ENCODE assay signal across 8 cellular contexts in the genomic region with DNA sequence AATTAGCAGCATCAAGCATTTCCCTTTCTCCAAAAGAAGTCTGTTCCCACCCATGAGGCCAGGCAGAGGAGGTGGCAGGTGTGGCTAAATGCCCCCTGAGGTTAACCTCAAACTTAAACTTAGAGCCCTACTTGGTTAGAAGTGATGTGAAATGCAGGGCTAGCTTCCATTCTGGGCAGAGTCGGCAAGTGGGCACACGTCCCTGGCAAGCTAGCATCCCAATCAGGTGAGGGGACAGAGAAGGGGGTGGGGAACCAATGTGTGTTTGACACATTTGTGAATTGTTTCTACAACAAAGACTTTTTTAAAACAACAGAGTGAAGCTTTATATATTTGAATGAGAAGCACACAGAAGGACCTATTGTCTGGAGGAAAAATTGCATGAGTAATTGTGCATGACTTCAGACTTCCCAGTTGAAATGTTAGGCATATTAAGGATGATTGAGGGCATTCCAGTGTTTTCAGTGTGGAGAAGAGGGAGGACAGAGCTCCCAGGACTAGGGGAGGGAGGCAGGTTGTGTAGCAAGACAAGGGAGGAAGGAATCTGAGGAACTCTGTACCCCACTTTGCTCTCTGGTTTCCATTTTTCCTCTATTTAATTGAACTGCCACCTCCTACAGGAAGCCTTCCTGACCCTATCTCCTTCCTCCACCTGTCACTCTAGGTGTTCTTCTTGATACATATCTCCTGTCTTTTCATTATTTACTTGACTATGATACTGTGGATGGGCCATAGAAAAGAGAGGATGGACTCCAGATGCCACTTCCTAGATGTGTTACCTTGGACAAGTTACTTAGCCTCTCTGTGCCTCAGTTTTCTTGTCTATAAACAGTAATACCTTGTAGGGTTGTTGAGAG.
DNase-seq lines count a peak whose midpoint lies in the region; ATAC-seq and TF ChIP-seq lines count a peak whose summit lies in the region.

No MANE protein-coding gene starts in this region.

- no peak for TF ChIP-seq RAD21 in Ishikawa (IDR thresholded peaks at IDR 0.05; ENCODE audit: low read depth)

- TF ChIP-seq CTCF in epithelial cell of esophagus (IDR thresholded peaks at IDR 0.05; ENCODE audit: insufficient read depth, low read depth, low read length, missing control alignments) (no peak), endothelial cell (IDR thresholded peaks at IDR 0.05; ENCODE audit: unreplicated experiment) (no peak)

- no peak overlapping the region for H3K27ac Mint-ChIP-seq in endothelial cell (ENCODE audit: unreplicated experiment)

- peak; percentile 47 for TF ChIP-seq EP300 in Ishikawa (IDR thresholded peaks at IDR 0.05; ENCODE audit: borderline replicate concordance)

- peak; percentile 42 for ATAC-seq in GM18498 (IDR thresholded peaks at IDR 0.05; ENCODE audit: unreplicated experiment)

- peaks cover 20% of the 10 kb centered on the region for H3K4me1 Mint-ChIP-seq in endothelial cell (ENCODE audit: unreplicated experiment)

- no peak overlapping the region for H3K4me3 ChIP-seq in epithelial cell of esophagus (ENCODE audit: low read length)

- no peaks in the 10 kb centered on the region for H3K27me3 Mint-ChIP-seq in endothelial cell (ENCODE audit: unreplicated experiment)

- H3K9me3 Mint-ChIP-seq in endothelial cell (ENCODE audit: unreplicated experiment): no peaks in the 10 kb centered on the region

- DNase-seq in epithelial cell of esophagus (ENCODE audit: low read depth): peak; percentile 66
- peak; percentile 13 for DNase-seq in pulmonary artery endothelial cell (ENCODE audit: low read depth, low spot score)
- DNase-seq in endothelial cell (ENCODE audit: low spot score): no peak
- no peak for DNase-seq in HPDE6-E6E7 (ENCODE audit: extremely low spot score)
- no peak for DNase-seq in activated CD4-positive, alpha-beta T cell treated with anti-CD3 and anti-CD28 coated beads, Interleukin-2, amount 50 U/mL, for 1 hour
- no peak for DNase-seq in activated CD4-positive, CD25-positive, alpha-beta regulatory T cell (lab: John Stamatoyannopoulos, UW)

- no peak overlapping the region for H3K4me3 Mint-ChIP-seq in endothelial cell (ENCODE audit: unreplicated experiment)

- H3K36me3 Mint-ChIP-seq in endothelial cell (ENCODE audit: low read depth, unreplicated experiment): no peaks in the 10 kb centered on the region

TF ChIP-seq in Ishikawa, 13 proteins besides CTCF, POLR2A, EP300 and RAD21:
- TF ChIP-seq TEAD4 (IDR thresholded peaks at IDR 0.05) (peak; percentile 74; the same call in 1 of the 2 replicates), CEBPB (IDR thresholded peaks at IDR 0.05) (no peak), NFIC (IDR thresholded peaks at IDR 0.05) (peak; percentile 39; the same call in 1 of the 2 replicates), CREB1 (IDR thresholded peaks at IDR 0.05; ENCODE audit: low read depth) (no peak)
- TF ChIP-seq, protein P1, sequence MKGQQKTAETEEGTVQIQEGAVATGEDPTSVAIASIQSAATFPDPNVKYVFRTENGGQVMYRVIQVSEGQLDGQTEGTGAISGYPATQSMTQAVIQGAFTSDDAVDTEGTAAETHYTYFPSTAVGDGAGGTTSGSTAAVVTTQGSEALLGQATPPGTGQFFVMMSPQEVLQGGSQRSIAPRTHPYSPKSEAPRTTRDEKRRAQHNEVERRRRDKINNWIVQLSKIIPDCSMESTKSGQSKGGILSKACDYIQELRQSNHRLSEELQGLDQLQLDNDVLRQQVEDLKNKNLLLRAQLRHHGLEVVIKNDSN (IDR thresholded peaks at IDR 0.05): no peak

Comparison
In these comparisons a context has a peak if more than half of its experiments do, and no peak if none do; other contexts are left out.
1. DNase-seq: peak in epithelial cell of esophagus (single experiment) and pulmonary artery endothelial cell (single experiment); none in endothelial cell (single experiment), HPDE6-E6E7 (single experiment), activated CD4-positive, alpha-beta T cell treated with anti-CD3 and anti-CD28 coated beads, Interleukin-2, amount 50 U/mL, for 1 hour (single experiment) and activated CD4-positive, CD25-positive, alpha-beta regulatory T cell (0 of 4).